ENCODE assay signal across 8 cellular contexts in the genomic region with DNA sequence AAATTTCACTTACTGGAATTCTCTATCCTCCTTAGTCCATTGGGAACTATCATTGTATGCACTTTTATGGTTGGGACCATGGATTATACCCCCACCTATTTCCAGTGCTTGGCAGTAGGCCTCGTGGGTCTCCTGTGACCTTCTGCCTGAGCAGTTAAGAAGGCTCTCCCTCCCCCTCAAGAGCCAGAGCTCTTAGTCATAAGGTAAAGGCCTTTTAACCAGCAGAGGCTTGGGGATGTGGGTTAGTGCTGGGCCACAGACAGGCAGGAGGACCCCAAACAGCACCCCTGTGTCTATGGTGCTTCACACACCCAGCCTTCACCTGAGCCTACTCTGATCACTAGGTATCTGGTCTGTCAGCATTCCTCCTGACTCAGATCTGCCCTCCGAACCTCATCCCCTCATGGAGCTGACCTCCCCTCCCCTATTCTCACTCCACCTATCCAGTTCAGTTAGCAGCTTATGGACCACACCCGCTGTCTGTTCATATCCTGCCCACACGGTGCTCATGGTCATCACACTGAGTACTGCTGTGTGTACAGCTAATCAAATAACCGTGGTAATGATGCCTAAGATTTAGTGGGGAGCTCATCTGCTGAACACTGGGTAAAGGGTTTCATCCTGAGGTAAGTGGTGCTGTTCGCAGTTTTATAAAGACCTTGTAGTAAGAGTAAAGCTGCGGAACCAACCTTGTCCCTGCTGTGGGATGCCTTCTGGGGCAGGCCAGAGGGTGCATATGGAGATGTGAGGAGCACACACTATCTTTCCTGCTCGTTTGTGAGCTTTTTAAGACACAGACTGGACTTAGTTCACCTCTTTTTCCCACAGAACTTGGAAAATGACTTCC. TPM values are rescaled to one million over a fixed set of nuclear protein-coding genes. Genes with fewer than 3 reads are reported as not detected.
DNase-seq lines count a peak whose midpoint lies in the region; ATAC-seq and TF ChIP-seq lines count a peak whose summit lies in the region.

No MANE protein-coding gene starts in this region.

- peaks cover 22% of the 10 kb centered on the region for H3K36me3 Mint-ChIP-seq in activated CD8-positive, alpha-beta T cell treated with anti-CD3 and anti-CD28 coated beads for 36 hours (ENCODE audit: low read depth)

- no peak overlapping the region for H3K4me2 ChIP-seq in MM.1S (ENCODE audit: low read depth, low read length)

- H3K79me2 ChIP-seq in MM.1S (ENCODE audit: low read length): no peaks in the 10 kb centered on the region

- H2AFZ ChIP-seq in MM.1S (ENCODE audit: low read length): no peak overlapping the region

- intact Hi-C loops in Right ventricle myocardium inferior (cut with DNase I): loop anchor here (2.0 to 5.0 kb wide), 2 partner anchors 41 to 73 kb away; a partner anchor contains a TSS
- intact Hi-C loops in activated CD8-positive, alpha-beta T cell treated with anti-CD3 and anti-CD28 coated beads for 36 hours (cut with micrococcal nuclease): no loop called here

- ATAC-seq in Right ventricle myocardium inferior: no peak
- peak; percentile 62 for ATAC-seq in activated CD8-positive, alpha-beta T cell treated with anti-CD3 and anti-CD28 coated beads for 36 hours
- ATAC-seq in foreskin keratinocyte: peak; percentile 71
- peak; percentile 23 to 24 for ATAC-seq in upper lobe of left lung (ENCODE audit: low FRiP score in 2 of 2)

- no peak for TF ChIP-seq EP300 in upper lobe of left lung (IDR thresholded peaks at IDR 0.05)

- DNase-seq in cardiac muscle cell (ENCODE audit: low read depth in 1 of 2, low spot score in 1 of 2): peak in 1 of 2 donors; percentile 31
- DNase-seq in Right ventricle myocardium inferior (ENCODE audit: missing footprints): no peak
- DNase-seq in activated CD8-positive, alpha-beta T cell treated with anti-CD3 and anti-CD28 coated beads for 36 hours: peak; percentile 4
- peak; percentile 48 to 75 for DNase-seq in foreskin keratinocyte
- DNase-seq in upper lobe of left lung: no peak
- DNase-seq in NCI-H2029 (lab: John Stamatoyannopoulos, UW): no peak
- no peak for DNase-seq in MM.1S
- DNase-seq in stimulated activated CD4-positive, alpha-beta T cell treated with anti-CD3 and anti-CD28 coated beads, Interleukin-1b, Interleukin-23, amount 100 ng/mL, for 48 hours: no peak

- CTCF ChIA-PET in activated CD8-positive, alpha-beta T cell treated with anti-CD3 and anti-CD28 coated beads for 36 hours (lab: Charles Lee): interaction anchor here (0.7 to 5.7 kb wide), 21 partner anchors 10 to 472 kb away, joined by 3 to 28 read pairs (median 4); a partner anchor contains a TSS

- TF ChIP-seq POLR2A in upper lobe of left lung (IDR thresholded peaks at IDR 0.05): no peak

- H3K36me3 ChIP-seq in cardiac muscle cell (peaks cover 31% of the 10 kb centered on the region), upper lobe of left lung (peaks cover 5 to 71% (median 42%) of the 10 kb centered on the region in 4 donors), MM.1S (replicated peaks; ENCODE audit: insufficient read depth, low read length) (no peaks in the 10 kb centered on the region; the same call in 1 of the 2 replicates)

- H3K4me1 Mint-ChIP-seq in activated CD8-positive, alpha-beta T cell treated with anti-CD3 and anti-CD28 coated beads for 36 hours (ENCODE audit: low read depth): peaks cover 4% of the 10 kb centered on the region

- H3K9me2 ChIP-seq in MM.1S (replicated peaks; ENCODE audit: insufficient read depth, low read length): no peaks in the 10 kb centered on the region

- no peak for TF ChIP-seq CTCF in cardiac muscle cell (IDR thresholded peaks at IDR 0.05; ENCODE audit: low read depth, low read length)
- TF ChIP-seq CTCF in activated CD8-positive, alpha-beta T cell treated with anti-CD3 and anti-CD28 coated beads for 36 hours (IDR thresholded peaks at IDR 0.05): no peak
- TF ChIP-seq CTCF in foreskin keratinocyte (conservative IDR thresholded peaks at IDR 0.05): no peak
- TF ChIP-seq CTCF in upper lobe of left lung (IDR thresholded peaks at IDR 0.05): no peak
- no peak for TF ChIP-seq CTCF in MM.1S (IDR thresholded peaks at IDR 0.05; ENCODE audit: low read length)

- H4K20me1 ChIP-seq in MM.1S (ENCODE audit: insufficient read depth, low read length): no peaks in the 10 kb centered on the region

- no peak overlapping the region for H3K9ac ChIP-seq in MM.1S (ENCODE audit: low read length)

- no peak overlapping the region for H3K4me3 Mint-ChIP-seq in activated CD8-positive, alpha-beta T cell treated with anti-CD3 and anti-CD28 coated beads for 36 hours

- POLR2A ChIA-PET in activated CD8-positive, alpha-beta T cell treated with anti-CD3 and anti-CD28 coated beads for 36 hours (lab: Charles Lee): interaction anchor here (0.6 kb wide), 1 partner anchor 410 kb away, joined by 5 read pairs; no protein-coding TSS in a partner anchor

- H3K4me3 ChIP-seq in cardiac muscle cell (no peak overlapping the region), upper lobe of left lung (no peak overlapping the region), MM.1S (ENCODE audit: low read length) (no peak overlapping the region)

- H3K27me3 Mint-ChIP-seq in activated CD8-positive, alpha-beta T cell treated with anti-CD3 and anti-CD28 coated beads for 36 hours: no peaks in the 10 kb centered on the region

- H3K27ac ChIP-seq in cardiac muscle cell (peak overlapping the region; percentile 51), foreskin keratinocyte (no peak overlapping the region), upper lobe of left lung (no peak overlapping the region), MM.1S (ENCODE audit: low read length) (no peak overlapping the region)

- H3K27me3 ChIP-seq in cardiac muscle cell (no peaks in the 10 kb centered on the region), foreskin keratinocyte (no peaks in the 10 kb centered on the region), upper lobe of left lung (no peaks in the 10 kb centered on the region), MM.1S (replicated peaks; ENCODE audit: insufficient read depth, low read length) (no peaks in the 10 kb centered on the region)

- H3K27ac Mint-ChIP-seq in activated CD8-positive, alpha-beta T cell treated with anti-CD3 and anti-CD28 coated beads for 36 hours: peak overlapping the region; percentile 23

- H3K9me3 ChIP-seq in cardiac muscle cell (ENCODE audit: low read depth) (no peaks in the 10 kb centered on the region), upper lobe of left lung (no peaks in the 10 kb centered on the region), MM.1S (replicated peaks; ENCODE audit: insufficient read depth, low read length) (no peaks in the 10 kb centered on the region)

- no peaks in the 10 kb centered on the region for H3K9me3 Mint-ChIP-seq in activated CD8-positive, alpha-beta T cell treated with anti-CD3 and anti-CD28 coated beads for 36 hours

- H3K4me1 ChIP-seq in cardiac muscle cell (ENCODE audit: low read depth): peaks cover 9% of the 10 kb centered on the region
- peaks cover 8% of the 10 kb centered on the region for H3K4me1 ChIP-seq in foreskin keratinocyte
- peaks cover 0 to 6% (median 2%) of the 10 kb centered on the region in 4 donors for H3K4me1 ChIP-seq in upper lobe of left lung
- H3K4me1 ChIP-seq in MM.1S (ENCODE audit: low read length): no peaks in the 10 kb centered on the region

- 77 to 84% methylated on average over 8 of the region's 8 CpGs for WGBS in upper lobe of left lung, 2 donors

- H3F3A ChIP-seq in MM.1S (ENCODE audit: insufficient read depth, low read length): no peaks in the 10 kb centered on the region

RNA-seq across cellular contexts. Expression of a gene that starts 40.9 kb away (rescaled TPM):
- total RNA-seq in cardiac muscle cell: 12.5 and 14.8 TPM in 2 replicates
- polyA plus RNA-seq in cardiac muscle cell: 15.9 and 20.0 TPM in 2 replicates
- 49.8 TPM for total RNA-seq in Right ventricle myocardium inferior
- 10 to 100 TPM; 28.8 to 32.6 TPM for total RNA-seq in activated CD8-positive, alpha-beta T cell treated with anti-CD3 and anti-CD28 coated beads for 36 hours
- 20.0 and 20.1 TPM in 2 replicates for total RNA-seq in foreskin keratinocyte
- polyA plus RNA-seq in foreskin keratinocyte: 11.7 and 13.1 TPM in 2 replicates
- 10 to 100 TPM; 12.6 to 35.5 (median 19.4) TPM for total RNA-seq in upper lobe of left lung

RNA-seq across cellular contexts. Expression of a gene that starts 41.1 kb away (rescaled TPM):
- 10.8 and 14.7 TPM in 2 replicates for total RNA-seq in cardiac muscle cell
- 9.8 and 13.2 TPM in 2 replicates for polyA plus RNA-seq in cardiac muscle cell
- 7.6 TPM for total RNA-seq in Right ventricle myocardium inferior
- total RNA-seq in activated CD8-positive, alpha-beta T cell treated with anti-CD3 and anti-CD28 coated beads for 36 hours: 1 to 10 TPM; 8.3 to 8.8 TPM
- total RNA-seq in foreskin keratinocyte: 5.3 and 7.0 TPM in 2 replicates
- polyA plus RNA-seq in foreskin keratinocyte: 9.7 TPM in 2 replicates
- total RNA-seq in upper lobe of left lung: 10 to 100 TPM in 3 of 6 donors, 1 to 10 TPM in 3; 4.7 to 27.0 (median 11.3) TPM

RNA-seq across cellular contexts. Expression of a gene that starts 57.2 kb away (rescaled TPM):
- total RNA-seq in cardiac muscle cell (10.7 and 18.7 TPM in 2 replicates), Right ventricle myocardium inferior (21.1 TPM), foreskin keratinocyte (16.0 and 18.0 TPM in 2 replicates), upper lobe of left lung (10 to 100 TPM; 32.7 to 93.3 (median 53.7) TPM)
- polyA plus RNA-seq in cardiac muscle cell (17.1 and 17.4 TPM in 2 replicates), foreskin keratinocyte (15.4 and 16.5 TPM in 2 replicates)
- 10 to 100 TPM; 20.7 to 22.6 TPM for total RNA-seq in activated CD8-positive, alpha-beta T cell treated with anti-CD3 and anti-CD28 coated beads for 36 hours

Comparison
In these comparisons a context has a peak if more than half of its experiments do, and no peak if none do; other contexts are left out.
1. DNase-seq: peak in activated CD8-positive, alpha-beta T cell treated with anti-CD3 and anti-CD28 coated beads for 36 hours (single experiment) and foreskin keratinocyte (2 of 2); none in Right ventricle myocardium inferior (single experiment), upper lobe of left lung (0 of 2), NCI-H2029 (single experiment), MM.1S (single experiment) and stimulated activated CD4-positive, alpha-beta T cell treated with anti-CD3 and anti-CD28 coated beads, Interleukin-1b, Interleukin-23, amount 100 ng/mL, for 48 hours (single experiment).